ENCODE assay signal across 15 cellular contexts in the genomic region with DNA sequence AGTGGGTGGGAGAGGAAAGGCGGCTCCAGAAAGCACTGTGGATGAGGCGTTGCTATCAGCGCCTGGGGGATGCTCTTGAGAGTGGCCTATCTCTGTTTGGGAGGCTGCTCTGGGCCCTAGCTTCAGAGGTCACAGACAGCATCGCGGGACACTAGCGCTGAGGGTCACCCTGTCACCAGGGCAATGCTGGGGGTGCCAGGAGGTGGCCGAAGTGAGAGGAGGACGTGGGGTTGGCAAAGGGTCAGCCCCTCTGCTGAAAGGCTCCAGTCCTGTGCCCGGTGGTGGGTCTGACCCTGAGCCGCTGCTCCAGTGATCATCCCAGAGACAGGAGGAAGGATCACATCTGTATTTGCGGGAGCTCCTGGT. TPM values are rescaled to one million over a fixed set of nuclear protein-coding genes. Genes with fewer than 3 reads are reported as not detected.
"Had no signal": no experiment of that assay in that cellular context is flagged by ENCODE, and none has a peak within 500 bp of the region (broad histone marks: within the 10 kb centered on the region; RNA-seq: fewer than 3 reads in every experiment).

No MANE protein-coding gene starts in this region.

- H3K9me3 ChIP-seq: MG63 had no signal

- H3K4me3 ChIP-seq: MG63 had no signal

- H3K36me3 ChIP-seq: brain microvascular endothelial cell, MG63 had no signal

- H3K27me3 ChIP-seq: brain microvascular endothelial cell, MG63 had no signal

- DNase-seq: activated CD4-positive, alpha-beta T cell treated with anti-CD3 and anti-CD28 coated beads for 4 hours; activated CD8-positive, alpha-beta memory T cell treated with anti-CD3 and anti-CD28 coated beads, Interleukin-2, amount 50 U/mL, for 4 hours; activated CD8-positive, alpha-beta T cell treated with anti-CD3 and anti-CD28 coated beads for 36 hours; activated naive CD4-positive, alpha-beta T cell; brain microvascular endothelial cell; MG63; NCI-H1105; NCI-H1436; NCI-H187; NCI-H2081; NCI-H510A treated with DMSO at 0.1 percent for 48 hours; NK-92 treated with Interleukin-12 subunit alpha and Interleukin-12 subunit beta, amount 100 ng/mL, for 24 hours; OCI-M1; SHP77 had no signal

- H3K27ac ChIP-seq: brain microvascular endothelial cell, RWPE1 had no signal

RNA-seq across cellular contexts. Expression of gene TACR2, which starts 3.0 kb away (rescaled TPM):
- total RNA-seq: activated CD8-positive, alpha-beta T cell treated with anti-CD3 and anti-CD28 coated beads for 36 hours had no signal
